ENCODE assay signal across 8 cellular contexts in the genomic region with DNA sequence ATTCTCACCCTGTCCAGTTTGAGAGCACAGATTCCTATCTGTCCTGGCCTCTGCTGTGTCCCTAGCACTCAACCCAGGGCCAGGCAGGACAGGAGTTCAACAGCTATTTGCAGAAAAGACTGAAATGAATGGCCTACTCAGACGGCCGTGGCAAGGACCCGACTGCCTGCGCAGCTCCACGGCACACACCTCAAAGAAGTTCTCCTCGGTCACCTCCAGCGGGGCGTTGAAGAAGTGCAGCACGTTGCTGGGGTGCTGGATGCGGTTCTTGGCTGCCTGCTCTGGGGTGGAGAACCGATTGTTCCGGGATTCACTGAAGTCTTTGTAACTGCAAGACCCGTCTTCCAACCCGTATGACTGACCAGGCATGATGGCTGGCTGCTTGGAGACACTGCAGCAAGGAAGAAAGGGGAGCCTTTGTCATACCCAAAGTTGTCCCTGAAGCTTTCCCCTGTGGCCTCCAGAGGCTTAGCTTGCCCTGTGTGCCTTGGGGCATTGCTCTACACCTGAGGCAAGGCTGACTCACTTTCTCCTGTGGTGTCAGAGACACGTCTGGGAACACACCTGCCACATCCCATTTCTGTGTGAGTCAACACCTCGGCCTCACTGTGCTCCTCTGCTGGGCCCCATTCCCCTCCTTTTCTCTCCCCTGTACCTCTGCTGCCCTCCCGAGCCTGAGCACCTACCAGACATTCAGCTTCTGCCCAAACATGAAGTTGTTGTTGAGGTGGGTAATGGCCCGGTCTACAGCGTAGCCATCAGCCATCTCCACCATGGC.
DNase-seq lines count a peak whose midpoint lies in the region; ATAC-seq lines count a peak whose summit lies in the region.

No MANE protein-coding gene starts in this region.

- ATAC-seq in GM21723 (IDR thresholded peaks at IDR 0.05; ENCODE audit: unreplicated experiment) (no peak), HG03354 (IDR thresholded peaks at IDR 0.05; ENCODE audit: poor library complexity, severe bottlenecking, unreplicated experiment) (no peak)

- peak; percentile 42 for DNase-seq in HK-2 (ENCODE audit: unreplicated experiment)
- DNase-seq in activated CD8-positive, alpha-beta memory T cell treated with anti-CD3 and anti-CD28 coated beads, Interleukin-2, amount 50 U/mL, for 4 hours: peak; percentile 63
- peak; percentile 93 for DNase-seq in islet precursor cell
- DNase-seq in stimulated activated CD4-positive, alpha-beta T cell treated with anti-CD3 and anti-CD28 coated beads, Interleukin-4, amount 100 ng/mL, for 48 hours (ENCODE audit: low read depth in 2 of 2): peak; percentile 52 to 53
- DNase-seq in SHP77 (lab: John Stamatoyannopoulos, UW): no peak
- DNase-seq in KG1 (lab: John Stamatoyannopoulos, UW): no peak

Comparison
In these comparisons a context has a peak if more than half of its experiments do, and no peak if none do; other contexts are left out.
1. DNase-seq: peak in HK-2 (single experiment), activated CD8-positive, alpha-beta memory T cell treated with anti-CD3 and anti-CD28 coated beads, Interleukin-2, amount 50 U/mL, for 4 hours (single experiment), islet precursor cell (single experiment) and stimulated activated CD4-positive, alpha-beta T cell treated with anti-CD3 and anti-CD28 coated beads, Interleukin-4, amount 100 ng/mL, for 48 hours (2 of 2); none in SHP77 (0 of 2) and KG1 (single experiment).